ENCODE assay signal across 18 cellular contexts in the genomic region with DNA sequence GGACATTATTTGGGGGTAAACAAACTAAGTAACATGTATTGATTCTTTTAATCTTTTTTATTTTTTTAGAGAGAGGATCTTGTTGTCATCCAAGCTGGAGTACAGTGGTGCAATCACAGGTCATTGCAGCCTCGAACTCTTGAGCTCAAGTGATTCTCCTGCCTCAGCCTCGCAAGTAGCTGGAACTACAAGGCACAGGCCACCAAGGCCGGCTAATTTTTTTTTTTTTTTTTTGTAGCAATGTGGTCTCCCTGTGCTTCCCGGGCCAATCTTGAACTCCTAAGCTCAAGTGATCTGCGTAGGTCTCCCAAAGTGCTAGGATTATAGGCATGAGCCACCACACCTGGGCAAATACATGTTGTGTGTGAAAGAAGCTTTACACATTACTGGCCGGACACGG. TPM values are rescaled to one million over a fixed set of nuclear protein-coding genes. Genes with fewer than 3 reads are reported as not detected.
DNase-seq lines count a peak whose midpoint lies in the region; ATAC-seq, FAIRE-seq and TF ChIP-seq lines count a peak whose summit lies in the region.
"Had no signal": no experiment of that assay in that cellular context is flagged by ENCODE, and none has a peak within 500 bp of the region (broad histone marks: within the 10 kb centered on the region; RNA-seq: fewer than 3 reads in every experiment).

No MANE protein-coding gene starts in this region.

- BruUV-seq in HepG2 (replicated peaks; lab: Mats Ljungman, UMichigan) = no TSS peak
- BruUV-seq in K562 (replicated peaks; lab: Mats Ljungman, UMichigan) = no TSS peak

- H3K4me3 ChIP-seq in HepG2 (replicated peaks in 1 of 3; ENCODE audit: insufficient read depth in 1 of 3, low read depth in 2 of 3, low read length in 3 of 3) (no peak overlapping the region), right lobe of liver (no peak overlapping the region), SJCRH30 (no peak overlapping the region), K562 (no peak overlapping the region)
- H3K4me3 ChIP-seq: GM23248 had no signal

- intact Hi-C loops in HepG2 (cut with micrococcal nuclease; ENCODE audit: unreplicated experiment) (no loop called here), right lobe of liver (cut with DNase I) (no loop called here), K562 (cut with micrococcal nuclease) (no loop called here)

- no peak for TF ChIP-seq POLR2A in HepG2 (IDR thresholded peaks at IDR 0.05; ENCODE audit: insufficient read depth in 1 of 2, low read depth in 2 of 2, low read length in 2 of 2)
- TF ChIP-seq POLR2A in right lobe of liver (IDR thresholded peaks at IDR 0.05) = no peak
- no peak for TF ChIP-seq POLR2A in K562 (conservative IDR thresholded peaks at IDR 0.05)

- H3K27me3 ChIP-seq in HepG2 (ENCODE audit: control insufficient read depth in 1 of 2, insufficient read depth in 2 of 2, low read length in 2 of 2) (no peaks in the 10 kb centered on the region), right lobe of liver (no peaks in the 10 kb centered on the region), SJCRH30 (no peaks in the 10 kb centered on the region), K562 (ENCODE audit: control insufficient read depth in 2 of 2, insufficient read depth in 2 of 2, low read length in 2 of 2) (no peaks in the 10 kb centered on the region)

- CTCF ChIA-PET in HepG2 (lab: Yijun Ruan, JAX; ENCODE audit: low intra/inter-chr PET ratio, low total read pairs) (no interaction called here), K562 (lab: Yijun Ruan, JAX; ENCODE audit: low intra/inter-chr PET ratio) (no interaction called here)

- no peaks in the 10 kb centered on the region for H3K9me3 ChIP-seq in HepG2 (ENCODE audit: low read length)
- no peaks in the 10 kb centered on the region for H3K9me3 ChIP-seq in right lobe of liver
- no peaks in the 10 kb centered on the region for H3K9me3 ChIP-seq in SJCRH30 (replicated peaks)
- no peaks in the 10 kb centered on the region for H3K9me3 ChIP-seq in K562 (replicated peaks; ENCODE audit: control insufficient read depth, insufficient read depth, low read depth, low read length)

- H3K4me1 ChIP-seq in HepG2 (ENCODE audit: insufficient read depth, low read length) (no peaks in the 10 kb centered on the region; the same call in 1 of the 2 replicates), right lobe of liver (no peaks in the 10 kb centered on the region), SJCRH30 (no peaks in the 10 kb centered on the region), K562 (replicated peaks in 1 of 2; ENCODE audit: control insufficient read depth in 2 of 2, insufficient read depth in 2 of 2, low read length in 2 of 2) (peaks cover 5 to 12% of the 10 kb centered on the region in 2 experiments; a peak in 4 of 5 replicates)

- in situ Hi-C loops in HepG2 (cut with HindIII; ENCODE audit: extremely low pct_ligation_motif_present, low pct_unique_long_range_greater_than_20kb) = no loop called here
- in situ Hi-C loops in K562 (cut with MboI) = no loop called here

- TF ChIP-seq CTCF in HepG2 (CRISPR knock-in tag; IDR thresholded peaks at IDR 0.05) (no peak), right lobe of liver (IDR thresholded peaks at IDR 0.05) (no peak), K562 (IDR thresholded peaks at IDR 0.05 in 2 of 3, conservative IDR thresholded peaks at IDR 0.05 in 1 of 3; ENCODE audit: insufficient read depth in 2 of 3, low read depth in 1 of 3, low read length in 3 of 3) (no peak)

- TF ChIP-seq EP300 in HepG2 (IDR thresholded peaks at IDR 0.05; ENCODE audit: low read depth in 2 of 2, low read length in 2 of 2) (no peak), HepG2 (CRISPR knock-in tag; IDR thresholded peaks at IDR 0.05; ENCODE audit: borderline replicate concordance) (no peak), K562 (IDR thresholded peaks at IDR 0.05; ENCODE audit: low read length) (no peak)

- WGBS in HepG2 (ENCODE audit: low lambda C conversion rate) = 85% methylated on average over 7 of the region's 7 CpGs
- WGBS in right lobe of liver (ENCODE audit: insufficient coverage, low coverage, low lambda C conversion rate, missing lambda C conversion rate) = 91% methylated on average over 5 of the region's 7 CpGs
- WGBS in K562 (ENCODE audit: insufficient coverage, low coverage, missing lambda C conversion rate) = 73% methylated on average over 7 of the region's 7 CpGs

- H2AFZ ChIP-seq in HepG2 (ENCODE audit: low read length) = no peak overlapping the region
- H2AFZ ChIP-seq in K562 (ENCODE audit: low read depth, low read length) = no peak overlapping the region
- H2AFZ ChIP-seq: GM23248 had no signal

- DNase-seq in HepG2 (ENCODE audit: low spot score) (no peak), right lobe of liver (no peak), SJCRH30 (peak; percentile 22 to 41), K562 (ENCODE audit: extremely low read depth in 1 of 4, low spot score in 3 of 4) (no peak)
- DNase-seq: C1 segment of cervical spinal cord; Calu3; CD4-positive, alpha-beta memory T cell; COR-L47; DMS53; DMS79 treated with DMSO at 0.1 percent for 48 hours; GF-D8; GM23248; H9; HFFc6 had no signal

- H4K20me1 ChIP-seq in HepG2 (ENCODE audit: insufficient read depth, low read length) = 0 out of 2 replicates have a peak, but pooled peaks cover 6% of the 10 kb centered on the region
- no peaks in the 10 kb centered on the region for H4K20me1 ChIP-seq in K562 (replicated peaks; ENCODE audit: control insufficient read depth, insufficient read depth, low read length)

- H3K79me2 ChIP-seq in HepG2 (ENCODE audit: insufficient read depth, low read length) (peaks cover 59% of the 10 kb centered on the region), K562 (ENCODE audit: control insufficient read depth, insufficient read depth, low read length) (peaks cover 87% of the 10 kb centered on the region)

- no peak overlapping the region for H3K27ac ChIP-seq in HepG2 (ENCODE audit: extremely low read length, insufficient read depth, low read length)
- no peak overlapping the region for H3K27ac ChIP-seq in right lobe of liver
- no peak overlapping the region for H3K27ac ChIP-seq in SJCRH30
- H3K27ac ChIP-seq in K562 (ENCODE audit: extremely low read depth, low read depth, low read length) = no peak overlapping the region
- H3K27ac ChIP-seq: GM23248 had no signal

- H3K9me1 ChIP-seq in K562 (ENCODE audit: control insufficient read depth, insufficient read depth, low read length) = no peaks in the 10 kb centered on the region

- H3K36me3 ChIP-seq in HepG2 (replicated peaks in 1 of 2; ENCODE audit: control insufficient read depth in 1 of 2, insufficient read depth in 2 of 2, low read length in 2 of 2) (peaks cover 10 to 35% of the 10 kb centered on the region in 2 experiments), right lobe of liver (no peaks in the 10 kb centered on the region), SJCRH30 (peaks cover 40% of the 10 kb centered on the region), K562 (ENCODE audit: control insufficient read depth, insufficient read depth, low read length) (peaks cover 39% of the 10 kb centered on the region)

- no peak overlapping the region for H3K9ac ChIP-seq in HepG2 (ENCODE audit: insufficient read depth, low read depth, low read length)
- no peak overlapping the region; a peak in 1 of 4 replicates for H3K9ac ChIP-seq in K562 (ENCODE audit: insufficient read depth in 1 of 2, low read depth in 2 of 2, low read length in 2 of 2)
- H3K9ac ChIP-seq: GM23248 had no signal

- TF ChIP-seq RAD21 in HepG2 (CRISPR knock-in tag; IDR thresholded peaks at IDR 0.05) (no peak), K562 (CRISPR knock-in tag; conservative IDR thresholded peaks at IDR 0.05 in 1 of 2, IDR thresholded peaks at IDR 0.05 in 1 of 2) (no peak)

- no peak overlapping the region for H3K4me2 ChIP-seq in HepG2 (ENCODE audit: low read depth, low read length)
- H3K4me2 ChIP-seq in K562 (ENCODE audit: insufficient read depth, low read length) = no peak overlapping the region

- ATAC-seq in HepG2 (peak; percentile 41; the same call in 2 of the 3 replicates), right lobe of liver (no peak), K562 (peak; percentile 42), GM21576 (IDR thresholded peaks at IDR 0.05; ENCODE audit: unreplicated experiment) (no peak), HG02938 (IDR thresholded peaks at IDR 0.05; ENCODE audit: unreplicated experiment) (no peak)
- ATAC-seq: HCT116 had no signal

- FAIRE-seq in HepG2 (lab: Jason Lieb, UNC) (no peak), K562 (lab: Jason Lieb, UNC) (no peak)
- FAIRE-seq: GM12892 had no signal

- POLR2A ChIA-PET in HepG2 (lab: Yijun Ruan, JAX) = interaction anchor here (1.1 kb wide), 1 partner anchor 30 kb away, joined by 4 read pairs; a partner anchor contains a TSS
- POLR2A ChIA-PET in K562 (lab: Yijun Ruan, JAX) = interaction anchor here (0.6 to 2.3 kb wide), 5 partner anchors 8 to 127 kb away, joined by 3 to 5 read pairs (median 4); a partner anchor contains a TSS

RNA-seq across cellular contexts. Expression of a gene that starts 29.6 kb away (rescaled TPM):
- 241 and 333 TPM in 2 replicates for total RNA-seq in HepG2 (2016; rRNA removed; fragmentation: Illumina TruSeq; extraction: Trizol)
- total RNA-seq in HepG2 (2016; cell fraction: cytosol; rRNA removed; fragmentation: Illumina TruSeq; extraction: Trizol; ENCODE audit: low read depth) = 129 and 154 TPM in 2 replicates
- 236 and 332 TPM in 2 replicates for total RNA-seq in HepG2 (2016; cell fraction: insoluble cytoplasmic fraction; rRNA removed; fragmentation: Illumina TruSeq; extraction: Trizol)
- 251 and 284 TPM in 2 replicates for total RNA-seq in HepG2 (2016; cell fraction: membrane; rRNA removed; fragmentation: Illumina TruSeq; extraction: Trizol)
- 155 and 160 TPM in 2 replicates for total RNA-seq in HepG2 (2016; cell fraction: nucleus; rRNA removed; fragmentation: Illumina TruSeq; extraction: Trizol)
- polyA plus RNA-seq in HepG2 (2011; rRNA removed) = 97.6 and 153 TPM in 2 replicates
- 54.9 and 92.9 TPM in 2 replicates for polyA plus RNA-seq in HepG2 (2011; cell fraction: cytosol; rRNA removed)
- 22.4 and 30.1 TPM in 2 replicates for polyA plus RNA-seq in HepG2 (2011; cell fraction: nucleus; rRNA removed)
- polyA plus RNA-seq in HepG2 (2012) = 253 and 333 TPM in 2 replicates
- polyA plus RNA-seq in HepG2 (2016; cell fraction: cytosol; fragmentation: Illumina TruSeq; extraction: Trizol; ENCODE audit: low read depth) = 221 and 228 TPM in 2 replicates
- 393 and 400 TPM in 2 replicates for polyA plus RNA-seq in HepG2 (2016; cell fraction: insoluble cytoplasmic fraction; fragmentation: Illumina TruSeq; extraction: Trizol; ENCODE audit: low read depth)
- 292 and 328 TPM in 2 replicates for polyA plus RNA-seq in HepG2 (2016; cell fraction: membrane; fragmentation: Illumina TruSeq; extraction: Trizol; ENCODE audit: low read depth)
- 155 and 159 TPM in 2 replicates for polyA plus RNA-seq in HepG2 (2016; cell fraction: nucleus; fragmentation: Illumina TruSeq; extraction: Trizol; ENCODE audit: insufficient read depth, low read depth)
- polyA minus RNA-seq in HepG2 (2011; rRNA and poly(A)+ RNA removed; ENCODE audit: low replicate concordance) = 24.6 and 35.4 TPM in 2 replicates
- polyA minus RNA-seq in HepG2 (2011; cell fraction: cytosol; rRNA and poly(A)+ RNA removed) = 67.6 and 77.8 TPM in 2 replicates
- 116 and 148 TPM in 2 replicates for polyA minus RNA-seq in HepG2 (2011; cell fraction: nucleus; rRNA and poly(A)+ RNA removed)
- total RNA-seq in right lobe of liver = 10 to 100 TPM; 22.2 to 60.8 (median 38.6) TPM
- 213 and 231 TPM in 2 replicates for total RNA-seq in SJCRH30 (2014; rRNA removed; shearing (Covaris generic))
- 45.3 and 93.0 TPM in 2 replicates for total RNA-seq in K562 (2011; cell fraction: chromatin; rRNA removed; ENCODE audit: low replicate concordance)
- 23.7 and 26.2 TPM in 2 replicates for total RNA-seq in K562 (2011; cell fraction: nucleolus; rRNA removed)
- total RNA-seq in K562 (2011; cell fraction: nucleoplasm; rRNA removed) = 50.8 and 59.4 TPM in 2 replicates
- 196 and 225 TPM in 2 replicates for total RNA-seq in K562 (2014; rRNA removed)
- total RNA-seq in K562 (2014; rRNA removed; fragmentation: Illumina TruSeq; extraction: Trizol) = 264 and 282 TPM in 2 replicates
- 205 and 225 TPM in 2 replicates for total RNA-seq in K562 (2015; rRNA removed; fragmentation: Illumina TruSeq; extraction: Trizol)
- 207 and 216 TPM in 2 replicates for total RNA-seq in K562 (2021)
- 272 and 334 TPM in 2 replicates for polyA plus RNA-seq in K562 (2011; rRNA removed)
- polyA plus RNA-seq in K562 (2011; cell fraction: cytosol; rRNA removed) = 27.0 and 94.9 TPM in 2 replicates
- polyA plus RNA-seq in K562 (2011; cell fraction: nucleus; rRNA removed) = 31.0 and 71.1 TPM in 2 replicates
- 242 and 284 TPM in 2 replicates for polyA plus RNA-seq in K562 (2012)
- 293 and 353 TPM in 2 replicates for polyA plus RNA-seq in K562 (2014; fragmentation: Illumina TruSeq; extraction: Trizol)
- polyA plus RNA-seq in K562 (2014; fragmentation: Nextera tagmentation; extraction: Ambion mirVana) = 100 to 1,000 TPM; 208 to 222 TPM
- 270 and 272 TPM in 2 replicates for polyA plus RNA-seq in K562 (2014; rRNA removed)
- 313 and 366 TPM in 2 replicates for polyA minus RNA-seq in K562 (2011; rRNA and poly(A)+ RNA removed)
- polyA minus RNA-seq in K562 (2011; cell fraction: cytosol; rRNA and poly(A)+ RNA removed) = 79.3 and 86.3 TPM in 2 replicates
- 38.4 and 88.7 TPM in 2 replicates for polyA minus RNA-seq in K562 (2011; cell fraction: nucleus; rRNA and poly(A)+ RNA removed)

Comparison
In these comparisons a context has a peak if more than half of its experiments do, and no peak if none do; other contexts are left out.
1. ATAC-seq: peak in HepG2 (single experiment) and K562 (single experiment); none in right lobe of liver (0 of 4), GM21576 (single experiment) and HG02938 (single experiment).
2. DNase-seq: peak in SJCRH30 (2 of 2); none in HepG2 (single experiment), right lobe of liver (0 of 3) and K562 (0 of 4).